15 cellular contexts compared by ENCODE assay signal in the genomic region with DNA sequence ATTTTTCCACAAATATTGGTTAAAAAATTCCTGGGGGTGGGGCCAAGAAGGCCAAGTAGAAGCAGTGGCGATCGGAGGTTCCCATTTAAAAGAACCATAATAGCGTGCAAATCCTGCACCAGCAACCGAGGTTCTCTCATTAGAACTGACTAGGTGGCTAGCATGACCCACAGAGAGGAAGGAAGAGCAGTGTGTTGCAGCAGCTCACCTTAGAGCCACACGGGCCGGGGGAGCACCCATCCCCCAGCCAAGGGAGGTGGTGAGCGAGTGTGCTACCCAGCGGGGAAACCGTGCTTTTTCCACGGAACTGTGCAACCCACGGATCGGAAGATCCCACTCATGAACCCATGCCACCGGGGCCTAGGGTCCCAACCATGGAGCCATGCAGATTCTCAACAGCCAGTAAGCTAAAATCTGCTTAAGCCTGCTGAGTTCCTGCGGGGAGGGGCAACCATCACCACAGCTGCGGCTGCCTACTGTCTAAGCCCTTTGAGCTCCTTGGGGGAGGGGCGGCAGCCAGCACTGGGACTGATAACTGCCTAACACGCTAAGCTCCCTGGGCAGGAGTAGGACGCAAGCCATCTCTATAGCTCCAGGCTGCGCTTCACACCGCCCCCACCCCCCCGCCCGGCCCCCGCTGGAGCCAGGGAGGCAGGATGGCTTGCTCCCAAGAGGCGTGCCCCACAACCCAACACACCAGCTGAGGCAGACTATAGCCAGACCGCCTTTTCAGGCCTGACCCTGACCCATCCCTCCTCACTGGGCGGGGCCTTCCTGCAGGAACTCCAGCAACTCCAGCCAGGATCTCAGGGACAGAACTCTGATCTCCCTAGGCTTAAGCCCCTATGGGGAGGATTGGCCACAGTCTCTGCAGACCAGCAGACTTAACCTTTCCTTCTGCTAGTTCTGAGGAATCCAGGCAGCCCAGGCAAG. TPM values are rescaled to one million over a fixed set of nuclear protein-coding genes. Genes with fewer than 3 reads are reported as not detected.
DNase-seq lines count a peak whose midpoint lies in the region; ATAC-seq and TF ChIP-seq lines count a peak whose summit lies in the region.
"Had no signal": no experiment of that assay in that cellular context is flagged by ENCODE, and none has a peak within 500 bp of the region (broad histone marks: within the 10 kb centered on the region; RNA-seq: fewer than 3 reads in every experiment).

No MANE protein-coding gene starts in this region.

- DNase-seq in ELF-1 (ENCODE audit: low read depth, low spot score): peak; percentile 91
- peak; percentile 78 for DNase-seq in NCI-H2227 (lab: John Stamatoyannopoulos, UW; ENCODE audit: unreplicated experiment)
- DNase-seq in ecto neural progenitor cell (ENCODE audit: low spot score): peak; percentile 90
- peak in 4 of 9 donors; percentile 5 to 32 (median 20) for DNase-seq in naive thymus-derived CD4-positive, alpha-beta T cell
- no peak for DNase-seq in Caco-2
- no peak for DNase-seq in NOMO-1 treated with dmso at 0.1 percent for 144 hours (lab: John Stamatoyannopoulos, UW; ENCODE audit: unreplicated experiment)
- DNase-seq in superior temporal gyrus (ENCODE audit: extremely low spot score): no peak
- DNase-seq in type B pancreatic cell (ENCODE audit: extremely low spot score, unreplicated experiment): no peak
- DNase-seq: activated gamma-delta T cell, body of pancreas, DMS53, NCI-H2171 had no signal

- peak overlapping the region in 7 of 10 donors; percentile 17 to 71 (median 50) for H3K4me3 Mint-ChIP-seq in naive thymus-derived CD4-positive, alpha-beta T cell
- no peak overlapping the region for H3K4me3 Mint-ChIP-seq in Caco-2 (ENCODE audit: unreplicated experiment)
- no peak overlapping the region for H3K4me3 Mint-ChIP-seq in type B pancreatic cell
- H3K4me3 Mint-ChIP-seq: nephron had no signal

- H3K4me1 Mint-ChIP-seq in naive thymus-derived CD4-positive, alpha-beta T cell: peaks cover 0 to 16% (median 4%) of the 10 kb centered on the region in 7 donors
- H3K4me1 Mint-ChIP-seq in Caco-2 (ENCODE audit: low read depth, unreplicated experiment) (peaks cover 7% of the 10 kb centered on the region), type B pancreatic cell (ENCODE audit: unreplicated experiment) (no peaks in the 10 kb centered on the region)

- TF ChIP-seq CTCF in Caco-2 (IDR thresholded peaks at IDR 0.05; ENCODE audit: insufficient read depth in 1 of 2, low read depth in 1 of 2, low read length in 1 of 2, severe bottlenecking in 1 of 2, unreplicated experiment in 1 of 2) (no peak), type B pancreatic cell (conservative IDR thresholded peaks at IDR 0.05) (no peak)

- H3K36me3 Mint-ChIP-seq in naive thymus-derived CD4-positive, alpha-beta T cell: peaks cover 0 to 4% (median 0%) of the 10 kb centered on the region in 5 donors
- H3K36me3 Mint-ChIP-seq in Caco-2 (ENCODE audit: insufficient read depth, unreplicated experiment) (no peaks in the 10 kb centered on the region), type B pancreatic cell (no peaks in the 10 kb centered on the region)

- POLR2A ChIA-PET in naive thymus-derived CD4-positive, alpha-beta T cell (lab: Charles Lee): no interaction called here
- POLR2A ChIA-PET in Caco-2 (lab: Charles Lee): interaction anchor here (0.5 kb wide), 1 partner anchor 207 kb away, joined by 3 read pairs; no protein-coding TSS in a partner anchor

- CTCF ChIA-PET in naive thymus-derived CD4-positive, alpha-beta T cell (lab: Charles Lee): interaction anchor here (0.7 kb wide), 1 partner anchor 213 kb away, joined by 4 read pairs; no protein-coding TSS in a partner anchor
- CTCF ChIA-PET in Caco-2 (lab: Charles Lee): no interaction called here

- H3K9me3 Mint-ChIP-seq in naive thymus-derived CD4-positive, alpha-beta T cell: peaks cover 0 to 4% (median 0%) of the 10 kb centered on the region in 11 donors
- H3K9me3 Mint-ChIP-seq in Caco-2 (ENCODE audit: unreplicated experiment) (no peaks in the 10 kb centered on the region), type B pancreatic cell (no peaks in the 10 kb centered on the region)

- ATAC-seq in naive thymus-derived CD4-positive, alpha-beta T cell: peak; percentile 44
- ATAC-seq: body of pancreas had no signal

- H3K27ac ChIP-seq in naive thymus-derived CD4-positive, alpha-beta T cell (ENCODE audit: low read depth, low read length): no peak overlapping the region
- H3K27ac ChIP-seq: body of pancreas, upper lobe of left lung had no signal

- no peaks in the 10 kb centered on the region for H3K4me1 ChIP-seq in naive thymus-derived CD4-positive, alpha-beta T cell (ENCODE audit: control insufficient read depth in 2 of 2, insufficient read depth in 2 of 2, low read length in 2 of 2)
- H3K4me1 ChIP-seq in Caco-2: no peaks in the 10 kb centered on the region
- H3K4me1 ChIP-seq: body of pancreas had no signal

- H3K9me3 ChIP-seq in naive thymus-derived CD4-positive, alpha-beta T cell (ENCODE audit: control insufficient read depth in 2 of 3, low read length in 3 of 3): no peaks in the 10 kb centered on the region
- H3K9me3 ChIP-seq in Caco-2: no peaks in the 10 kb centered on the region
- H3K9me3 ChIP-seq: body of pancreas, upper lobe of left lung had no signal

- no peak overlapping the region for H3K4me3 ChIP-seq in naive thymus-derived CD4-positive, alpha-beta T cell (ENCODE audit: low read length)
- H3K4me3 ChIP-seq in Caco-2 (ENCODE audit: low read depth, low read length): no peak overlapping the region
- H3K4me3 ChIP-seq: body of pancreas, lung, upper lobe of left lung had no signal

- H3K27me3 ChIP-seq in naive thymus-derived CD4-positive, alpha-beta T cell (ENCODE audit: control insufficient read depth in 2 of 2, insufficient read depth in 2 of 2, low read length in 2 of 2): peaks cover 0 to 5% of the 10 kb centered on the region in 2 donors
- H3K27me3 ChIP-seq in Caco-2 (replicated peaks; ENCODE audit: control insufficient read depth, insufficient read depth, low read length): no peaks in the 10 kb centered on the region
- H3K27me3 ChIP-seq: body of pancreas had no signal

- BruUV-seq in Caco-2 (replicated peaks; lab: Mats Ljungman, UMichigan): no TSS peak

- no peaks in the 10 kb centered on the region for H3K36me3 ChIP-seq in naive thymus-derived CD4-positive, alpha-beta T cell (ENCODE audit: control insufficient read depth in 2 of 3, insufficient read depth in 3 of 3, low read length in 3 of 3)
- no peaks in the 10 kb centered on the region for H3K36me3 ChIP-seq in Caco-2 (ENCODE audit: control insufficient read depth, insufficient read depth, low read length)
- H3K36me3 ChIP-seq: upper lobe of left lung had no signal

- no peak overlapping the region for H3K27ac Mint-ChIP-seq in naive thymus-derived CD4-positive, alpha-beta T cell
- H3K27ac Mint-ChIP-seq in Caco-2 (ENCODE audit: unreplicated experiment): no peak overlapping the region
- H3K27ac Mint-ChIP-seq in type B pancreatic cell: no peak overlapping the region
- H3K27ac Mint-ChIP-seq: nephron had no signal

- peaks cover 27 to 76% (median 68%) of the 10 kb centered on the region in 5 donors for H3K27me3 Mint-ChIP-seq in naive thymus-derived CD4-positive, alpha-beta T cell
- H3K27me3 Mint-ChIP-seq in Caco-2 (ENCODE audit: insufficient read depth, unreplicated experiment) (peaks cover 11% of the 10 kb centered on the region), type B pancreatic cell (peaks cover 87% of the 10 kb centered on the region)

- intact Hi-C loops in naive thymus-derived CD4-positive, alpha-beta T cell (cut with micrococcal nuclease): no loop called here
- intact Hi-C loops in Caco-2 (cut with micrococcal nuclease; ENCODE audit: unreplicated experiment): no loop called here

RNA-seq across cellular contexts. Expression of gene HTATIP2, which starts 20.9 kb away (rescaled TPM):
- 10 to 100 TPM; 12.0 to 47.1 (median 38.6) TPM for total RNA-seq in naive thymus-derived CD4-positive, alpha-beta T cell
- polyA plus RNA-seq in naive thymus-derived CD4-positive, alpha-beta T cell: 10 to 100 TPM; 55.3 to 70.2 TPM
- total RNA-seq in Caco-2 (2022) (82.1 and 87.9 TPM in 2 replicates), type B pancreatic cell (ENCODE audit: low replicate concordance) (15.8 and 40.9 TPM in 2 replicates)

RNA-seq across cellular contexts. Expression of gene PRMT3, which starts 44.9 kb away (rescaled TPM):
- total RNA-seq in naive thymus-derived CD4-positive, alpha-beta T cell: 10 to 100 TPM; 12.5 to 19.0 (median 17.7) TPM
- polyA plus RNA-seq in naive thymus-derived CD4-positive, alpha-beta T cell: 10 to 100 TPM in 1 of 2 donors, 1 to 10 TPM in 1; 7.6 to 10.3 TPM
- total RNA-seq in Caco-2 (2022) (26.1 and 28.5 TPM in 2 replicates), type B pancreatic cell (ENCODE audit: low replicate concordance) (15.4 and 15.8 TPM in 2 replicates)

Comparison
In these comparisons a context has a peak if more than half of its experiments do, and no peak if none do; other contexts are left out.
1. DNase-seq: peak in ELF-1 (single experiment), NCI-H2227 (single experiment) and ecto neural progenitor cell (single experiment); none in Caco-2 (0 of 2), NOMO-1 treated with dmso at 0.1 percent for 144 hours (single experiment), superior temporal gyrus (single experiment) and type B pancreatic cell (single experiment).
2. H3K4me3 Mint-ChIP-seq: peak in naive thymus-derived CD4-positive, alpha-beta T cell (7 of 10); none in Caco-2 (single experiment) and type B pancreatic cell (single experiment).